Comparison of ENCODE assay signal across 8 cellular contexts in genomic region chr1:119674835-119675289, GRCh38.
DNase-seq lines count a peak whose midpoint lies in the region; ATAC-seq and TF ChIP-seq lines count a peak whose summit lies in the region.

No MANE protein-coding gene starts in this region.

- TF ChIP-seq CTCF in NB4 (IDR thresholded peaks at IDR 0.05; ENCODE audit: low read depth, low read length) = peak; percentile 44

- H3K9me3 Mint-ChIP-seq in activated naive CD8-positive, alpha-beta T cell treated with anti-CD3 and anti-CD28 coated beads, Interleukin-2, amount 50 U/mL, for 24 hours = no peaks in the 10 kb centered on the region

- DNase-seq in NCI-H1417 (lab: John Stamatoyannopoulos, UW) (peak in 2 of 3 experiments; percentile 70 to 90), NCI-H1417 treated with DMSO at 0.1 percent for 48 hours (lab: John Stamatoyannopoulos, UW) (no peak), NB4 (ENCODE audit: low read depth) (peak; percentile 69), iPS-NIHi7 (ENCODE audit: extremely low spot score) (peak; percentile 34), DMS 273 (lab: John Stamatoyannopoulos, UW; ENCODE audit: unreplicated experiment) (no peak)
- peak; percentile 52 for DNase-seq in activated naive CD8-positive, alpha-beta T cell treated with anti-CD3 and anti-CD28 coated beads, Interleukin-2, amount 50 U/mL, for 24 hours
- peak; percentile 14 to 31 for DNase-seq in stimulated activated CD4-positive, alpha-beta T cell treated with anti-CD3 and anti-CD28 coated beads, Interleukin-4, amount 100 ng/mL, for 48 hours (ENCODE audit: low read depth in 2 of 2)

- peak; percentile 85 for ATAC-seq in activated naive CD8-positive, alpha-beta T cell treated with anti-CD3 and anti-CD28 coated beads, Interleukin-2, amount 50 U/mL, for 24 hours
- no peak for ATAC-seq in HG03175 (IDR thresholded peaks at IDR 0.05; ENCODE audit: unreplicated experiment)

- H3K4me1 Mint-ChIP-seq in activated naive CD8-positive, alpha-beta T cell treated with anti-CD3 and anti-CD28 coated beads, Interleukin-2, amount 50 U/mL, for 24 hours = peaks cover 9% of the 10 kb centered on the region

- H3K4me3 Mint-ChIP-seq in activated naive CD8-positive, alpha-beta T cell treated with anti-CD3 and anti-CD28 coated beads, Interleukin-2, amount 50 U/mL, for 24 hours = peak overlapping the region; percentile 67

- no peak overlapping the region for H3K27ac Mint-ChIP-seq in activated naive CD8-positive, alpha-beta T cell treated with anti-CD3 and anti-CD28 coated beads, Interleukin-2, amount 50 U/mL, for 24 hours

- TF ChIP-seq POLR2A in NB4 (IDR thresholded peaks at IDR 0.05; ENCODE audit: extremely low read depth, insufficient read length) = no peak

- H3K27me3 Mint-ChIP-seq in activated naive CD8-positive, alpha-beta T cell treated with anti-CD3 and anti-CD28 coated beads, Interleukin-2, amount 50 U/mL, for 24 hours = peaks cover 21% of the 10 kb centered on the region

- H3K36me3 Mint-ChIP-seq in activated naive CD8-positive, alpha-beta T cell treated with anti-CD3 and anti-CD28 coated beads, Interleukin-2, amount 50 U/mL, for 24 hours (ENCODE audit: low read depth) = no peaks in the 10 kb centered on the region

- peak overlapping the region; percentile 35 for H3K4me3 ChIP-seq in NB4 (ENCODE audit: low read depth, low read length)

Comparison
In these comparisons a context has a peak if more than half of its experiments do, and no peak if none do; other contexts are left out.
1. DNase-seq: peak in NCI-H1417 (2 of 3), NB4 (single experiment), activated naive CD8-positive, alpha-beta T cell treated with anti-CD3 and anti-CD28 coated beads, Interleukin-2, amount 50 U/mL, for 24 hours (single experiment), iPS-NIHi7 (single experiment) and stimulated activated CD4-positive, alpha-beta T cell treated with anti-CD3 and anti-CD28 coated beads, Interleukin-4, amount 100 ng/mL, for 48 hours (2 of 2); none in NCI-H1417 treated with DMSO at 0.1 percent for 48 hours (single experiment) and DMS 273 (single experiment).